ENCODE assay signal across 12 cellular contexts in genomic region chr3:53109190-53109589, GRCh38. TPM values are rescaled to one million over a fixed set of nuclear protein-coding genes. Genes with fewer than 3 reads are reported as not detected.
DNase-seq lines count a peak whose midpoint lies in the region; ATAC-seq, FAIRE-seq and TF ChIP-seq lines count a peak whose summit lies in the region.
"Had no signal": no experiment of that assay in that cellular context is flagged by ENCODE, and none has a peak within 500 bp of the region (broad histone marks: within the 10 kb centered on the region; RNA-seq: fewer than 3 reads in every experiment).

No MANE protein-coding gene starts in this region.

- H3K9me2 ChIP-seq in PC-9 (ENCODE audit: insufficient read depth) = no peaks in the 10 kb centered on the region

- intact Hi-C loops in PC-9 (cut with micrococcal nuclease; ENCODE audit: unreplicated experiment) = no loop called here

- peak; percentile 47 for ATAC-seq in GM19395 (IDR thresholded peaks at IDR 0.05; ENCODE audit: unreplicated experiment)
- ATAC-seq: body of pancreas had no signal

- H3K27me3 Mint-ChIP-seq in type B pancreatic cell (no peaks in the 10 kb centered on the region), immature natural killer cell (ENCODE audit: low read depth in 3 of 3) (peaks cover 0 to 2% (median 0%) of the 10 kb centered on the region in 3 donors)

- DNase-seq in PC-9 (peak; percentile 37 to 74), bronchial epithelial cell (ENCODE audit: low read depth) (peak; percentile 97), pulmonary artery endothelial cell (ENCODE audit: low read depth, low spot score) (peak; percentile 20), type B pancreatic cell (ENCODE audit: extremely low spot score, unreplicated experiment) (no peak), DMS53 treated with DMSO at 0.1 percent for 48 hours (lab: John Stamatoyannopoulos, UW; ENCODE audit: unreplicated experiment) (no peak), immature natural killer cell (no peak)
- DNase-seq in stimulated activated naive CD4-positive, alpha-beta T cell (lab: John Stamatoyannopoulos, UW) = no peak
- DNase-seq: NCI-H1048, retina had no signal

- no peak overlapping the region for H2AFZ ChIP-seq in PC-9

- no peak overlapping the region for H3K4me3 ChIP-seq in PC-9
- H3K4me3 ChIP-seq in bronchial epithelial cell (ENCODE audit: low read depth, low read length) = no peak overlapping the region
- H3K4me3 ChIP-seq: body of pancreas, SJSA1 had no signal

- FAIRE-seq in bronchial epithelial cell (lab: Jason Lieb, UNC) = no peak

- no peak overlapping the region for H3K4me3 Mint-ChIP-seq in type B pancreatic cell
- no peak overlapping the region for H3K4me3 Mint-ChIP-seq in immature natural killer cell

- no peaks in the 10 kb centered on the region for H3K4me1 Mint-ChIP-seq in type B pancreatic cell (ENCODE audit: unreplicated experiment)
- no peaks in the 10 kb centered on the region for H3K4me1 Mint-ChIP-seq in immature natural killer cell

- peaks cover 10% of the 10 kb centered on the region for H3K36me3 Mint-ChIP-seq in type B pancreatic cell
- peaks cover 14 to 30% (median 15%) of the 10 kb centered on the region in 3 donors for H3K36me3 Mint-ChIP-seq in immature natural killer cell

- H3K4me1 ChIP-seq in PC-9 (replicated peaks; ENCODE audit: insufficient read depth) = peaks cover 21% of the 10 kb centered on the region

- H3K9me3 ChIP-seq in PC-9 (ENCODE audit: insufficient read depth, low read depth) = no peaks in the 10 kb centered on the region
- H3K9me3 ChIP-seq: body of pancreas, SJSA1 had no signal

- no peak overlapping the region; the same call in 1 of the 2 replicates for H3K27ac ChIP-seq in PC-9
- H3K27ac ChIP-seq: body of pancreas, SJSA1 had no signal

- H4K20me1 ChIP-seq in PC-9 (ENCODE audit: insufficient read depth) = no peaks in the 10 kb centered on the region

- no peaks in the 10 kb centered on the region for H3K27me3 ChIP-seq in PC-9 (ENCODE audit: insufficient read depth, low read depth)
- no peaks in the 10 kb centered on the region for H3K27me3 ChIP-seq in bronchial epithelial cell (ENCODE audit: control insufficient read depth, insufficient read depth, low read length)
- H3K27me3 ChIP-seq: body of pancreas, SJSA1 had no signal

- BruUV-seq in PC-9 (replicated peaks; lab: Mats Ljungman, UMichigan) = no TSS peak

- CTCF ChIA-PET in PC-9 (lab: Charles Lee) = no interaction called here

- POLR2A ChIA-PET in PC-9 (lab: Charles Lee; ENCODE audit: unreplicated experiment) = interaction anchor here (0.6 kb wide), 1 partner anchor 88 kb away, joined by 3 read pairs; no protein-coding TSS in a partner anchor

- H3K4me2 ChIP-seq in PC-9 = peak overlapping the region; percentile 34; the same call in 1 of the 2 replicates

- H3K36me3 ChIP-seq in PC-9 (ENCODE audit: low read depth) (peaks cover 11% of the 10 kb centered on the region; the same call in 1 of the 2 replicates), bronchial epithelial cell (ENCODE audit: control insufficient read depth, insufficient read depth, low read length) (peaks cover 10% of the 10 kb centered on the region)

- TF ChIP-seq CTCF in PC-9 (conservative IDR thresholded peaks at IDR 0.05) (no peak), bronchial epithelial cell (IDR thresholded peaks at IDR 0.05; ENCODE audit: insufficient read depth, low read length, severe bottlenecking) (no peak), type B pancreatic cell (conservative IDR thresholded peaks at IDR 0.05) (no peak)

- H3K9me3 Mint-ChIP-seq in type B pancreatic cell (no peaks in the 10 kb centered on the region), immature natural killer cell (no peaks in the 10 kb centered on the region)

- H3K79me2 ChIP-seq in PC-9 (ENCODE audit: low read depth) = no peaks in the 10 kb centered on the region

- H3F3A ChIP-seq in PC-9 (ENCODE audit: insufficient read depth, low read depth) = peaks cover 13% of the 10 kb centered on the region; the same call in 1 of the 2 replicates

- H3K27ac Mint-ChIP-seq in type B pancreatic cell = no peak overlapping the region
- H3K27ac Mint-ChIP-seq in immature natural killer cell = no peak overlapping the region

RNA-seq across cellular contexts. Expression of gene RFT1, which starts 21.0 kb away (rescaled TPM):
- total RNA-seq in PC-9 (2021) (30.8 and 31.0 TPM in 2 replicates), bronchial epithelial cell (11.4 and 15.5 TPM in 2 replicates), pulmonary artery endothelial cell (25.3 and 32.6 TPM in 2 replicates), type B pancreatic cell (ENCODE audit: low replicate concordance) (23.4 and 31.0 TPM in 2 replicates)
- 10 to 100 TPM; 14.2 to 29.2 (median 21.7) TPM for polyA plus RNA-seq in immature natural killer cell

RNA-seq across cellular contexts. Expression of gene PRKCD, which starts 51.8 kb away (rescaled TPM):
- 30.1 and 34.3 TPM in 2 replicates for total RNA-seq in PC-9 (2021)
- 3.9 and 5.5 TPM in 2 replicates for total RNA-seq in bronchial epithelial cell
- 3.8 and 3.9 TPM in 2 replicates for total RNA-seq in pulmonary artery endothelial cell
- 24.0 and 37.4 TPM in 2 replicates for total RNA-seq in type B pancreatic cell (ENCODE audit: low replicate concordance)
- polyA plus RNA-seq in immature natural killer cell = 10 to 100 TPM; 14.7 to 36.8 (median 26.1) TPM

Comparison
In these comparisons a context has a peak if more than half of its experiments do, and no peak if none do; other contexts are left out.
1. DNase-seq: peak in PC-9 (2 of 2), bronchial epithelial cell (single experiment) and pulmonary artery endothelial cell (single experiment); none in type B pancreatic cell (single experiment), stimulated activated naive CD4-positive, alpha-beta T cell (0 of 6), DMS53 treated with DMSO at 0.1 percent for 48 hours (single experiment) and immature natural killer cell (0 of 3).